Comparison of ENCODE assay signal across 9 cellular contexts in the genomic region with DNA sequence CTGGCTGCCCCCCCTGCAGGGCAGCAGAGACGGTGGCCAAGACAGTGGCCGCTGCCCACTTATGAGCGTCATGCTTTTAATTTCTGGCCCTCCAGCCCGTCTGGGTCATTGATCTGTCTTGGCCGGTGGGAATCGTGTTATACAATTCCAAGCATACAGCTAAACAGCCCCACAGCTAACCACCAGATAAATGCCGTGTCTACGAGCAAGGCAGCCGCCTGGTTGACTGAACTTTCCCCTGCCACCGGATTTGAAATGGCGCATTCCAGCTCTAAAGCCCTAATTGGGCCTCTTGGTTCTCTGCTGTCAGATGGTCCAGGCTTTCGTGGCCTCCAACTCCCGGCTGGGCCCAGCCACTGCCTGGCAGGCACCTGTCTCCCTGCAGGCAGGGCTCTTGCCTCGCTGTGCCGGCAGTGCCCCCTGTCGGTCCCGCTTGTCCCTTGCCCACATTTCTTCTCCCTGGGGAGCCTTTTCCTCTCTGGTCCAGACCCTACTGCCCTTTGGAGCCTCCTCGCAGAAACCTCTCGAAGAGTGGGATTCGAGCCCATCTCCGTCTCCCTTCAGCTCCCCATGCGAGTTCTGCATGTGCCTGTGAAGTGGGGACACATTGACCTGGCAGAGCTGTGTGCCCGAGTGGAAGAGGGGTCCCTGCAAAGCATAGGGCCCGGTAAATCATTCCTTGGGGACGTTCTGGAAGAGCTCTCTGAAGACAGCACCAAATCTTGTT. TPM values are rescaled to one million over a fixed set of nuclear protein-coding genes. Genes with fewer than 3 reads are reported as not detected.
DNase-seq lines count a peak whose midpoint lies in the region; ATAC-seq and TF ChIP-seq lines count a peak whose summit lies in the region.
"Had no signal": no experiment of that assay in that cellular context is flagged by ENCODE, and none has a peak within 500 bp of the region (broad histone marks: within the 10 kb centered on the region; RNA-seq: fewer than 3 reads in every experiment).

No MANE protein-coding gene starts in this region.

- peak; percentile 64 for TF ChIP-seq CTCF in cardiac fibroblast (IDR thresholded peaks at IDR 0.05; ENCODE audit: low read depth, low read length)

- H3K4me3 ChIP-seq in cardiac fibroblast (replicated peaks in 1 of 2; ENCODE audit: low read depth in 2 of 2, low read length in 2 of 2): no peak overlapping the region
- H3K4me3 ChIP-seq in muscle layer of colon (ENCODE audit: low read depth in 1 of 2, low read length in 2 of 2): no peak overlapping the region

- peak overlapping the region; percentile 61 for H3K27ac ChIP-seq in muscle layer of colon (ENCODE audit: low read depth, low read length)

- no peak overlapping the region for H3K9ac ChIP-seq in muscle layer of colon (ENCODE audit: low read length)

- in situ Hi-C loops in SK-MEL-5 (cut with HindIII; ENCODE audit: low pct_unique_long_range_greater_than_20kb, low sequenced_read_pairs): no loop called here

- H3K4me1 ChIP-seq in muscle layer of colon (ENCODE audit: insufficient read depth, low read length): peaks cover 26% of the 10 kb centered on the region

- DNase-seq in NCI-H748 (lab: John Stamatoyannopoulos, UW; ENCODE audit: unreplicated experiment) (peak; percentile 65), NCI-H748 treated with DMSO at 0.1 percent for 48 hours (lab: John Stamatoyannopoulos, UW) (no peak), LHCN-M2 (ENCODE audit: low read depth) (peak; percentile 29), SK-MEL-5 (ENCODE audit: low read depth, low spot score) (peak; percentile 88), cardiac fibroblast (ENCODE audit: low read depth in 2 of 2) (peak; percentile 12 to 42), globus pallidus (ENCODE audit: low spot score) (no peak)

- H3K36me3 ChIP-seq in muscle layer of colon (ENCODE audit: insufficient read depth, low read length): no peaks in the 10 kb centered on the region

- peaks cover 0 to 31% of the 10 kb centered on the region in 2 donors for H3K27me3 ChIP-seq in muscle layer of colon (ENCODE audit: control insufficient read depth in 1 of 2, insufficient read depth in 2 of 2, low read length in 2 of 2)

- H3K9me3 ChIP-seq in muscle layer of colon (ENCODE audit: low read length): no peaks in the 10 kb centered on the region

- no peak for ATAC-seq in HG03469 (IDR thresholded peaks at IDR 0.05; ENCODE audit: unreplicated experiment)

RNA-seq across cellular contexts. Expression of a gene that starts 1.8 kb away (rescaled TPM):
- total RNA-seq in LHCN-M2 (2014; rRNA removed): not detected in 2 replicates
- polyA plus RNA-seq in LHCN-M2 (2012): 0.07 TPM
- total RNA-seq in SK-MEL-5 (2014; rRNA removed; shearing (Covaris generic)): not detected in 2 replicates
- not detected in 2 replicates for polyA plus RNA-seq in SK-MEL-5 (2015; cell fraction: cytosol; rRNA removed)
- not detected in 2 replicates for polyA plus RNA-seq in SK-MEL-5 (2015; cell fraction: nucleus; rRNA removed)
- total RNA-seq: CD8-positive, alpha-beta memory T cell had no signal
- polyA plus RNA-seq: CD8-positive, alpha-beta memory T cell had no signal

Comparison
In these comparisons a context has a peak if more than half of its experiments do, and no peak if none do; other contexts are left out.
1. DNase-seq: peak in NCI-H748 (single experiment), LHCN-M2 (single experiment), SK-MEL-5 (single experiment) and cardiac fibroblast (2 of 2); none in NCI-H748 treated with DMSO at 0.1 percent for 48 hours (single experiment) and globus pallidus (single experiment).